In genomic region chr1:44512313-44512885, GRCh38 we compare ENCODE assay signal across 1 cellular context.
TF ChIP-seq lines count a peak whose summit lies in the region.

No MANE protein-coding gene starts in this region.

TF ChIP-seq in H1, 55 proteins besides CTCF, POLR2A, EP300 and RAD21 (continued from another document):
- TF ChIP-seq, protein P1, sequence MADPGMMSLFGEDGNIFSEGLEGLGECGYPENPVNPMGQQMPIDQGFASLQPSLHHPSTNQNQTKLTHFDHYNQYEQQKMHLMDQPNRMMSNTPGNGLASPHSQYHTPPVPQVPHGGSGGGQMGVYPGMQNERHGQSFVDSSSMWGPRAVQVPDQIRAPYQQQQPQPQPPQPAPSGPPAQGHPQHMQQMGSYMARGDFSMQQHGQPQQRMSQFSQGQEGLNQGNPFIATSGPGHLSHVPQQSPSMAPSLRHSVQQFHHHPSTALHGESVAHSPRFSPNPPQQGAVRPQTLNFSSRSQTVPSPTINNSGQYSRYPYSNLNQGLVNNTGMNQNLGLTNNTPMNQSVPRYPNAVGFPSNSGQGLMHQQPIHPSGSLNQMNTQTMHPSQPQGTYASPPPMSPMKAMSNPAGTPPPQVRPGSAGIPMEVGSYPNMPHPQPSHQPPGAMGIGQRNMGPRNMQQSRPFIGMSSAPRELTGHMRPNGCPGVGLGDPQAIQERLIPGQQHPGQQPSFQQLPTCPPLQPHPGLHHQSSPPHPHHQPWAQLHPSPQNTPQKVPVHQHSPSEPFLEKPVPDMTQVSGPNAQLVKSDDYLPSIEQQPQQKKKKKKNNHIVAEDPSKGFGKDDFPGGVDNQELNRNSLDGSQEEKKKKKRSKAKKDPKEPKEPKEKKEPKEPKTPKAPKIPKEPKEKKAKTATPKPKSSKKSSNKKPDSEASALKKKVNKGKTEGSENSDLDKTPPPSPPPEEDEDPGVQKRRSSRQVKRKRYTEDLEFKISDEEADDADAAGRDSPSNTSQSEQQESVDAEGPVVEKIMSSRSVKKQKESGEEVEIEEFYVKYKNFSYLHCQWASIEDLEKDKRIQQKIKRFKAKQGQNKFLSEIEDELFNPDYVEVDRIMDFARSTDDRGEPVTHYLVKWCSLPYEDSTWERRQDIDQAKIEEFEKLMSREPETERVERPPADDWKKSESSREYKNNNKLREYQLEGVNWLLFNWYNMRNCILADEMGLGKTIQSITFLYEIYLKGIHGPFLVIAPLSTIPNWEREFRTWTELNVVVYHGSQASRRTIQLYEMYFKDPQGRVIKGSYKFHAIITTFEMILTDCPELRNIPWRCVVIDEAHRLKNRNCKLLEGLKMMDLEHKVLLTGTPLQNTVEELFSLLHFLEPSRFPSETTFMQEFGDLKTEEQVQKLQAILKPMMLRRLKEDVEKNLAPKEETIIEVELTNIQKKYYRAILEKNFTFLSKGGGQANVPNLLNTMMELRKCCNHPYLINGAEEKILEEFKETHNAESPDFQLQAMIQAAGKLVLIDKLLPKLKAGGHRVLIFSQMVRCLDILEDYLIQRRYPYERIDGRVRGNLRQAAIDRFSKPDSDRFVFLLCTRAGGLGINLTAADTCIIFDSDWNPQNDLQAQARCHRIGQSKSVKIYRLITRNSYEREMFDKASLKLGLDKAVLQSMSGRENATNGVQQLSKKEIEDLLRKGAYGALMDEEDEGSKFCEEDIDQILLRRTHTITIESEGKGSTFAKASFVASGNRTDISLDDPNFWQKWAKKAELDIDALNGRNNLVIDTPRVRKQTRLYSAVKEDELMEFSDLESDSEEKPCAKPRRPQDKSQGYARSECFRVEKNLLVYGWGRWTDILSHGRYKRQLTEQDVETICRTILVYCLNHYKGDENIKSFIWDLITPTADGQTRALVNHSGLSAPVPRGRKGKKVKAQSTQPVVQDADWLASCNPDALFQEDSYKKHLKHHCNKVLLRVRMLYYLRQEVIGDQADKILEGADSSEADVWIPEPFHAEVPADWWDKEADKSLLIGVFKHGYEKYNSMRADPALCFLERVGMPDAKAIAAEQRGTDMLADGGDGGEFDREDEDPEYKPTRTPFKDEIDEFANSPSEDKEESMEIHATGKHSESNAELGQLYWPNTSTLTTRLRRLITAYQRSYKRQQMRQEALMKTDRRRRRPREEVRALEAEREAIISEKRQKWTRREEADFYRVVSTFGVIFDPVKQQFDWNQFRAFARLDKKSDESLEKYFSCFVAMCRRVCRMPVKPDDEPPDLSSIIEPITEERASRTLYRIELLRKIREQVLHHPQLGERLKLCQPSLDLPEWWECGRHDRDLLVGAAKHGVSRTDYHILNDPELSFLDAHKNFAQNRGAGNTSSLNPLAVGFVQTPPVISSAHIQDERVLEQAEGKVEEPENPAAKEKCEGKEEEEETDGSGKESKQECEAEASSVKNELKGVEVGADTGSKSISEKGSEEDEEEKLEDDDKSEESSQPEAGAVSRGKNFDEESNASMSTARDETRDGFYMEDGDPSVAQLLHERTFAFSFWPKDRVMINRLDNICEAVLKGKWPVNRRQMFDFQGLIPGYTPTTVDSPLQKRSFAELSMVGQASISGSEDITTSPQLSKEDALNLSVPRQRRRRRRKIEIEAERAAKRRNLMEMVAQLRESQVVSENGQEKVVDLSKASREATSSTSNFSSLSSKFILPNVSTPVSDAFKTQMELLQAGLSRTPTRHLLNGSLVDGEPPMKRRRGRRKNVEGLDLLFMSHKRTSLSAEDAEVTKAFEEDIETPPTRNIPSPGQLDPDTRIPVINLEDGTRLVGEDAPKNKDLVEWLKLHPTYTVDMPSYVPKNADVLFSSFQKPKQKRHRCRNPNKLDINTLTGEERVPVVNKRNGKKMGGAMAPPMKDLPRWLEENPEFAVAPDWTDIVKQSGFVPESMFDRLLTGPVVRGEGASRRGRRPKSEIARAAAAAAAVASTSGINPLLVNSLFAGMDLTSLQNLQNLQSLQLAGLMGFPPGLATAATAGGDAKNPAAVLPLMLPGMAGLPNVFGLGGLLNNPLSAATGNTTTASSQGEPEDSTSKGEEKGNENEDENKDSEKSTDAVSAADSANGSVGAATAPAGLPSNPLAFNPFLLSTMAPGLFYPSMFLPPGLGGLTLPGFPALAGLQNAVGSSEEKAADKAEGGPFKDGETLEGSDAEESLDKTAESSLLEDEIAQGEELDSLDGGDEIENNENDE (IDR thresholded peaks at IDR 0.05; ENCODE audit: insufficient replicate concordance, low read length) = no peak
- TF ChIP-seq BACH1 (IDR thresholded peaks at IDR 0.05; ENCODE audit: low read length) (no peak), TAF1 (IDR thresholded peaks at IDR 0.05; ENCODE audit: low read depth, low read length) (no peak), CBX5 (IDR thresholded peaks at IDR 0.05; ENCODE audit: low read depth, low read length) (no peak), MAFK (IDR thresholded peaks at IDR 0.05; ENCODE audit: low read depth, low read length) (no peak), POU5F1 (IDR thresholded peaks at IDR 0.05; ENCODE audit: low read depth, low read length) (no peak)
TF ChIP-seq in H1: peak in this region for 0.
